ENCODE assay signal across 8 cellular contexts in the genomic region with DNA sequence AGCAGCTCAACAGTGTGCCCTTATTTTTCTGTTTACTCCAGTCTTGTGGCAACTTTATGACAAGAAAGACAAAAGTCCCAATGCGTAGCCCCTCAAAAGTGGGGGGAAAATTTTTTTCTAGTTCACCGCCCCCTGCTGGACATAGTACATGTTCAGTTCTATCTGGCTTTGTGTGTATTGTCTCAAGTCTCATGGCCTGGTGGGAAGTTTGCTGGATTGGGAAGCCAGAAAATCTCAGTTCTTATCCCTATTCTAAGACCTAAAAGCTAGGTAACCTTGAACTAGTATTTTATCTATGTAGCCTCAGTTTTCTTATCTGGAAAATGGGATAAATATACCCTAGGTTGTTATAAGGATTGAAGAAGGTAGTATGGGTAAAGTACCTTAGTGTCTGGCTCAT. TPM values are rescaled to one million over a fixed set of nuclear protein-coding genes. Genes with fewer than 3 reads are reported as not detected.
DNase-seq lines count a peak whose midpoint lies in the region; ATAC-seq and TF ChIP-seq lines count a peak whose summit lies in the region.

No MANE protein-coding gene starts in this region.

- H3K4me3 ChIP-seq in BJ (ENCODE audit: low read depth, low read length), result no peak overlapping the region
- H3K4me3 ChIP-seq in right lobe of liver, result no peak overlapping the region

- intact Hi-C loops in right lobe of liver (cut with DNase I), result no loop called here
- intact Hi-C loops in posterior vena cava (cut with DNase I), result loop anchor here in 1 of 2 donors (10.0 kb wide), 1 partner anchor 973 kb away; no protein-coding TSS in a partner anchor

- TF ChIP-seq POLR2A in right lobe of liver (IDR thresholded peaks at IDR 0.05), result no peak

- 89% methylated on average over 2 of the region's 2 CpGs for WGBS in right lobe of liver (ENCODE audit: insufficient coverage, low coverage, low lambda C conversion rate, missing lambda C conversion rate)

- H3K27me3 ChIP-seq in BJ (ENCODE audit: control insufficient read depth, insufficient read depth, low read length) (no peaks in the 10 kb centered on the region), right lobe of liver (no peaks in the 10 kb centered on the region)

- H3K27ac ChIP-seq in right lobe of liver, result no peak overlapping the region

- H3K9me3 ChIP-seq in right lobe of liver, result no peaks in the 10 kb centered on the region

- H3K4me1 ChIP-seq in right lobe of liver, result peaks cover 0 to 26% (median 11%) of the 10 kb centered on the region in 4 donors

- DNase-seq in BJ (ENCODE audit: low read depth) (no peak), HEK293T (ENCODE audit: extremely low spot score) (peak; percentile 35), right lobe of liver (no peak), SW480 (ENCODE audit: low spot score) (no peak), NCI-H128 (lab: John Stamatoyannopoulos, UW; ENCODE audit: unreplicated experiment) (no peak), glomerular visceral epithelial cell (ENCODE audit: extremely low spot score) (no peak), posterior vena cava (ENCODE audit: low spot score) (no peak)
- peak; percentile 34 for DNase-seq in activated gamma-delta T cell treated with anti-CD3 and anti-CD28 coated beads, Interleukin-2, amount 50 U/mL, for 16 hours (ENCODE audit: low read depth)

- no peak for ATAC-seq in right lobe of liver

- TF ChIP-seq CTCF in BJ (IDR thresholded peaks at IDR 0.05; ENCODE audit: insufficient read depth, low read depth, low read length) (peak; percentile 38), right lobe of liver (IDR thresholded peaks at IDR 0.05) (peak; percentile 30 to 46 (median 35))

- peaks cover 11% of the 10 kb centered on the region for H3K36me3 ChIP-seq in BJ (ENCODE audit: control insufficient read depth, insufficient read depth, low read length)
- H3K36me3 ChIP-seq in right lobe of liver, result peaks cover 0 to 46% (median 23%) of the 10 kb centered on the region in 4 donors

- POLR2A ChIA-PET in BJ (lab: Charles Lee) (no interaction called here), HEK293T (lab: Yijun Ruan, JAX) (no interaction called here)

- CTCF ChIA-PET in BJ (lab: Yijun Ruan, JAX) (interaction anchor here (0.6 to 3.7 kb wide), 8 partner anchors 15 to 374 kb away, joined by 3 to 16 read pairs (median 4); no protein-coding TSS in a partner anchor), HEK293T (lab: Yijun Ruan, JAX) (interaction anchor here (0.7 to 1.3 kb wide), 8 partner anchors 9 to 371 kb away, joined by 3 to 5 read pairs (median 4); no protein-coding TSS in a partner anchor)

TF ChIP-seq in HEK293T, 16 proteins besides CTCF, POLR2A, EP300 and RAD21:
- TF ChIP-seq BHLHE40 (IDR thresholded peaks at IDR 0.05; ENCODE audit: borderline replicate concordance) (no peak), L3MBTL2 (conservative IDR thresholded peaks at IDR 0.05) (no peak), FOXM1 (IDR thresholded peaks at IDR 0.05; ENCODE audit: borderline replicate concordance) (no peak), ARNT (IDR thresholded peaks at IDR 0.05) (no peak), ZNF384 (IDR thresholded peaks at IDR 0.05) (no peak), SUZ12 (IDR thresholded peaks at IDR 0.05) (no peak), FOXK2 (IDR thresholded peaks at IDR 0.05) (no peak), HDGF (IDR thresholded peaks at IDR 0.05; ENCODE audit: borderline replicate concordance) (no peak), CTBP1 (IDR thresholded peaks at IDR 0.05; ENCODE audit: borderline replicate concordance) (no peak), FOXA1 (IDR thresholded peaks at IDR 0.05) (no peak), SP1 (IDR thresholded peaks at IDR 0.05) (no peak), LEF1 (IDR thresholded peaks at IDR 0.05; ENCODE audit: borderline replicate concordance) (no peak), NFRKB (IDR thresholded peaks at IDR 0.05) (no peak), ELF4 (IDR thresholded peaks at IDR 0.05) (no peak), TARDBP (IDR thresholded peaks at IDR 0.05) (no peak)
- TF ChIP-seq, protein P1, sequence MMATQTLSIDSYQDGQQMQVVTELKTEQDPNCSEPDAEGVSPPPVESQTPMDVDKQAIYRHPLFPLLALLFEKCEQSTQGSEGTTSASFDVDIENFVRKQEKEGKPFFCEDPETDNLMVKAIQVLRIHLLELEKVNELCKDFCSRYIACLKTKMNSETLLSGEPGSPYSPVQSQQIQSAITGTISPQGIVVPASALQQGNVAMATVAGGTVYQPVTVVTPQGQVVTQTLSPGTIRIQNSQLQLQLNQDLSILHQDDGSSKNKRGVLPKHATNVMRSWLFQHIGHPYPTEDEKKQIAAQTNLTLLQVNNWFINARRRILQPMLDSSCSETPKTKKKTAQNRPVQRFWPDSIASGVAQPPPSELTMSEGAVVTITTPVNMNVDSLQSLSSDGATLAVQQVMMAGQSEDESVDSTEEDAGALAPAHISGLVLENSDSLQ (IDR thresholded peaks at IDR 0.05), result no peak

RNA-seq across cellular contexts. Expression of a gene that starts 55.8 kb away (rescaled TPM):
- 17.1 and 27.2 TPM in 2 replicates for polyA plus RNA-seq in BJ (2011; rRNA removed)
- polyA minus RNA-seq in BJ (2011; rRNA and poly(A)+ RNA removed), result 14.3 and 18.1 TPM in 2 replicates
- total RNA-seq in right lobe of liver, result 10 to 100 TPM; 15.3 to 24.3 (median 16.7) TPM
- 10 to 100 TPM; 11.3 to 13.7 TPM for total RNA-seq in posterior vena cava

RNA-seq across cellular contexts. Expression of a gene that starts 56.9 kb away (rescaled TPM):
- polyA plus RNA-seq in BJ (2011; rRNA removed), result 9.5 and 12.6 TPM in 2 replicates
- 4.2 and 4.7 TPM in 2 replicates for polyA minus RNA-seq in BJ (2011; rRNA and poly(A)+ RNA removed)
- total RNA-seq in right lobe of liver, result 10 to 100 TPM; 23.2 to 32.9 (median 27.2) TPM
- 10 to 100 TPM; 14.8 to 16.1 TPM for total RNA-seq in posterior vena cava

Comparison
In these comparisons a context has a peak if more than half of its experiments do, and no peak if none do; other contexts are left out.
1. DNase-seq: peak in HEK293T (single experiment) and activated gamma-delta T cell treated with anti-CD3 and anti-CD28 coated beads, Interleukin-2, amount 50 U/mL, for 16 hours (single experiment); none in BJ (single experiment), right lobe of liver (0 of 3), SW480 (single experiment), NCI-H128 (single experiment), glomerular visceral epithelial cell (single experiment) and posterior vena cava (single experiment).